Comparison of ENCODE assay signal across 17 cellular contexts in the genomic region with DNA sequence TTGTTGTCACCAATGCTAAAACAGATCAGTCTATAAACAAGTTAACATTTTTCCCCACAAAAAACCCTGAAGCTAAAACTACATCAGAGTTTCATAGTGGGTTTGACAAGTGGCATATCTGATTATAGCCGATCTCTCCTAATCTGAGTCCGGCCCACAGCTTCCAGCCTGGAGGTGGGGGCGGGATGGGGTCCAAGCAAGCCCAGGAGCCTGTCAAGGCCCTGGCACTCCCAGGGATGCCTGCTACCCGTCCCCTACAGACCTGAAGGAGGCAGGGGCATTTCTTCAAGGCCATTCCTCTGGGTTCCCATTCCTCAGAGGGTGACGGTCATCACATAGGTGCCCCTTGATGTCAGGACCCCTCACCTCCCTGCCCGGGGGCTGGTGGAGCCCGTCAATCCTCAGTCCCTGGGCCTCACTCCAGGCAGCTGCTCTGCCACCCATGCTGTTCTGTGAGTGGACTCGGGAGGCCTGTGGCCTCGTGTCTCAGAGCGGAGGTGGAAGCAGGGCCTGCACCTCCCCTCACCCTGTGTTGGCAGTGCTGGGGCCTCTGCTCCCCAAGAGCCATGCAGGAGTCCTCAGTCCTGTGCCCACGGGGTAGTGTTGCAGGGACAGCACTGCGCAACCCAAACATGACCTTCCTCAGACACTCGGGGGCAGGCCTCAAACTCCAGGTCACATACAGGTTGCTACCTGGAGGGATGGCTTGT.
"Had no signal": no experiment of that assay in that cellular context is flagged by ENCODE, and none has a peak within 500 bp of the region (broad histone marks: within the 10 kb centered on the region; RNA-seq: fewer than 3 reads in every experiment).

No MANE protein-coding gene starts in this region.

- H3K9me3 ChIP-seq: colonic mucosa, esophagus squamous epithelium, gastroesophageal sphincter had no signal

- H3K27ac ChIP-seq: colonic mucosa, esophagus squamous epithelium, gastroesophageal sphincter, hepatocyte, neural progenitor cell, parathyroid adenoma had no signal

- H3K4me3 ChIP-seq: colonic mucosa, esophagus squamous epithelium, gastroesophageal sphincter, hepatocyte, neural progenitor cell had no signal

- H3K9me3 Mint-ChIP-seq: naive thymus-derived CD4-positive, alpha-beta T cell; neural progenitor cell had no signal

- H3K27ac Mint-ChIP-seq: neural progenitor cell had no signal

- DNase-seq: cerebellar nuclear complex; colonic mucosa; dermis blood vessel endothelial cell; esophagus squamous epithelium; foreskin fibroblast; left colon; mammary epithelial cell; naive thymus-derived CD4-positive, alpha-beta T cell; occipital lobe; small intestine; stimulated activated CD4-positive, alpha-beta T cell treated with anti-CD3 and anti-CD28 coated beads, Interleukin-2, amount 100 ng/mL, for 48 hours; stimulated activated naive CD4-positive, alpha-beta T cell treated with Interleukin-2 at 50 U/mL for 16 hours; trophoblast cell had no signal

- H3K27me3 ChIP-seq: colonic mucosa, gastroesophageal sphincter, hepatocyte, neural progenitor cell had no signal

- H3K4me1 ChIP-seq: colonic mucosa, esophagus squamous epithelium, gastroesophageal sphincter, neural progenitor cell, parathyroid adenoma had no signal

- H3K36me3 ChIP-seq: colonic mucosa, esophagus squamous epithelium, gastroesophageal sphincter, neural progenitor cell had no signal

- H3K27me3 Mint-ChIP-seq: naive thymus-derived CD4-positive, alpha-beta T cell had no signal

- FAIRE-seq: small intestine had no signal

- H3K4me3 Mint-ChIP-seq: naive thymus-derived CD4-positive, alpha-beta T cell; neural progenitor cell had no signal

- H3K4me1 Mint-ChIP-seq: naive thymus-derived CD4-positive, alpha-beta T cell; neural progenitor cell had no signal
